Comparison of ENCODE assay signal across 2 cellular contexts in the genomic region with DNA sequence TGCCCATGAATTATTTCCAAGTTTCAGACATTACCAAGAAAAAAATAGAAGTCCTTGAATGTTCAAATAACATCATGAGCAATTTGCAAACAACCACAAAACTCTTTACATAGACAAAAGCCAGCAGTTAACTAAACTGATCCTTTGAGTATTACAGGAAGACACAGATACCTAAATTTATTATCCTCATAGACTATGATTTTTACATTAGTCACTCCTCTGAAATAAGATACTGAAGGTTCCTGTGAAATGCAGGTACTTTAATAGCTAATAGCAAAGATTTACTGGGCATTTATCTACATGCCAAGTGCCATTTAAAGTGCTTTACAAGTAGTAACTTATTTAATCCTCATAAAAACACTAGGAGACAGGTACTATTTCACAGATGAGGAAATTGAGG.
TF ChIP-seq lines count a peak whose summit lies in the region.

No MANE protein-coding gene starts in this region.

TF ChIP-seq in liver, 16 proteins besides CTCF, POLR2A, EP300 and RAD21:
- no peak for TF ChIP-seq NR2F2 (IDR thresholded peaks at IDR 0.05)
- TF ChIP-seq, protein P1, sequence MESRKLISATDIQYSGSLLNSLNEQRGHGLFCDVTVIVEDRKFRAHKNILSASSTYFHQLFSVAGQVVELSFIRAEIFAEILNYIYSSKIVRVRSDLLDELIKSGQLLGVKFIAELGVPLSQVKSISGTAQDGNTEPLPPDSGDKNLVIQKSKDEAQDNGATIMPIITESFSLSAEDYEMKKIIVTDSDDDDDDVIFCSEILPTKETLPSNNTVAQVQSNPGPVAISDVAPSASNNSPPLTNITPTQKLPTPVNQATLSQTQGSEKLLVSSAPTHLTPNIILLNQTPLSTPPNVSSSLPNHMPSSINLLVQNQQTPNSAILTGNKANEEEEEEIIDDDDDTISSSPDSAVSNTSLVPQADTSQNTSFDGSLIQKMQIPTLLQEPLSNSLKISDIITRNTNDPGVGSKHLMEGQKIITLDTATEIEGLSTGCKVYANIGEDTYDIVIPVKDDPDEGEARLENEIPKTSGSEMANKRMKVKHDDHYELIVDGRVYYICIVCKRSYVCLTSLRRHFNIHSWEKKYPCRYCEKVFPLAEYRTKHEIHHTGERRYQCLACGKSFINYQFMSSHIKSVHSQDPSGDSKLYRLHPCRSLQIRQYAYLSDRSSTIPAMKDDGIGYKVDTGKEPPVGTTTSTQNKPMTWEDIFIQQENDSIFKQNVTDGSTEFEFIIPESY (IDR thresholded peaks at IDR 0.05): no peak
- TF ChIP-seq GABPA (IDR thresholded peaks at IDR 0.05 in 1 of 2, conservative IDR thresholded peaks at IDR 0.05 in 1 of 2): no peak
- no peak for TF ChIP-seq FOXA1 (IDR thresholded peaks at IDR 0.05)
- TF ChIP-seq FOXA2 (IDR thresholded peaks at IDR 0.05): no peak
- TF ChIP-seq, protein P2, sequence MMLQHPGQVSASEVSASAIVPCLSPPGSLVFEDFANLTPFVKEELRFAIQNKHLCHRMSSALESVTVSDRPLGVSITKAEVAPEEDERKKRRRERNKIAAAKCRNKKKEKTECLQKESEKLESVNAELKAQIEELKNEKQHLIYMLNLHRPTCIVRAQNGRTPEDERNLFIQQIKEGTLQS (IDR thresholded peaks at IDR 0.05): no peak
- TF ChIP-seq, protein P3, sequence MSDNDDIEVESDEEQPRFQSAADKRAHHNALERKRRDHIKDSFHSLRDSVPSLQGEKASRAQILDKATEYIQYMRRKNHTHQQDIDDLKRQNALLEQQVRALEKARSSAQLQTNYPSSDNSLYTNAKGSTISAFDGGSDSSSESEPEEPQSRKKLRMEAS (IDR thresholded peaks at IDR 0.05): no peak
- TF ChIP-seq SP1 (IDR thresholded peaks at IDR 0.05): no peak
- TF ChIP-seq RXRA (IDR thresholded peaks at IDR 0.05): no peak
- no peak for TF ChIP-seq HNF4G (IDR thresholded peaks at IDR 0.05)

TF ChIP-seq in HepG2, 621 proteins besides CTCF, POLR2A, EP300 and RAD21:
- TF ChIP-seq, protein P4, sequence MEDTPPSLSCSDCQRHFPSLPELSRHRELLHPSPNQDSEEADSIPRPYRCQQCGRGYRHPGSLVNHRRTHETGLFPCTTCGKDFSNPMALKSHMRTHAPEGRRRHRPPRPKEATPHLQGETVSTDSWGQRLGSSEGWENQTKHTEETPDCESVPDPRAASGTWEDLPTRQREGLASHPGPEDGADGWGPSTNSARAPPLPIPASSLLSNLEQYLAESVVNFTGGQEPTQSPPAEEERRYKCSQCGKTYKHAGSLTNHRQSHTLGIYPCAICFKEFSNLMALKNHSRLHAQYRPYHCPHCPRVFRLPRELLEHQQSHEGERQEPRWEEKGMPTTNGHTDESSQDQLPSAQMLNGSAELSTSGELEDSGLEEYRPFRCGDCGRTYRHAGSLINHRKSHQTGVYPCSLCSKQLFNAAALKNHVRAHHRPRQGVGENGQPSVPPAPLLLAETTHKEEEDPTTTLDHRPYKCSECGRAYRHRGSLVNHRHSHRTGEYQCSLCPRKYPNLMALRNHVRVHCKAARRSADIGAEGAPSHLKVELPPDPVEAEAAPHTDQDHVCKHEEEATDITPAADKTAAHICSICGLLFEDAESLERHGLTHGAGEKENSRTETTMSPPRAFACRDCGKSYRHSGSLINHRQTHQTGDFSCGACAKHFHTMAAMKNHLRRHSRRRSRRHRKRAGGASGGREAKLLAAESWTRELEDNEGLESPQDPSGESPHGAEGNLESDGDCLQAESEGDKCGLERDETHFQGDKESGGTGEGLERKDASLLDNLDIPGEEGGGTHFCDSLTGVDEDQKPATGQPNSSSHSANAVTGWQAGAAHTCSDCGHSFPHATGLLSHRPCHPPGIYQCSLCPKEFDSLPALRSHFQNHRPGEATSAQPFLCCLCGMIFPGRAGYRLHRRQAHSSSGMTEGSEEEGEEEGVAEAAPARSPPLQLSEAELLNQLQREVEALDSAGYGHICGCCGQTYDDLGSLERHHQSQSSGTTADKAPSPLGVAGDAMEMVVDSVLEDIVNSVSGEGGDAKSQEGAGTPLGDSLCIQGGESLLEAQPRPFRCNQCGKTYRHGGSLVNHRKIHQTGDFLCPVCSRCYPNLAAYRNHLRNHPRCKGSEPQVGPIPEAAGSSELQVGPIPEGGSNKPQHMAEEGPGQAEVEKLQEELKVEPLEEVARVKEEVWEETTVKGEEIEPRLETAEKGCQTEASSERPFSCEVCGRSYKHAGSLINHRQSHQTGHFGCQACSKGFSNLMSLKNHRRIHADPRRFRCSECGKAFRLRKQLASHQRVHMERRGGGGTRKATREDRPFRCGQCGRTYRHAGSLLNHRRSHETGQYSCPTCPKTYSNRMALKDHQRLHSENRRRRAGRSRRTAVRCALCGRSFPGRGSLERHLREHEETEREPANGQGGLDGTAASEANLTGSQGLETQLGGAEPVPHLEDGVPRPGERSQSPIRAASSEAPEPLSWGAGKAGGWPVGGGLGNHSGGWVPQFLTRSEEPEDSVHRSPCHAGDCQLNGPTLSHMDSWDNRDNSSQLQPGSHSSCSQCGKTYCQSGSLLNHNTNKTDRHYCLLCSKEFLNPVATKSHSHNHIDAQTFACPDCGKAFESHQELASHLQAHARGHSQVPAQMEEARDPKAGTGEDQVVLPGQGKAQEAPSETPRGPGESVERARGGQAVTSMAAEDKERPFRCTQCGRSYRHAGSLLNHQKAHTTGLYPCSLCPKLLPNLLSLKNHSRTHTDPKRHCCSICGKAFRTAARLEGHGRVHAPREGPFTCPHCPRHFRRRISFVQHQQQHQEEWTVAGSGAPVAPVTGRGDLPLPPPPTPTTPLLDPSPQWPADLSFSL (CRISPR knock-in tag; IDR thresholded peaks at IDR 0.05): no peak
- TF ChIP-seq PHB2 (IDR thresholded peaks at IDR 0.05; ENCODE audit: partially characterized antibody) (no peak), ZNF546 (CRISPR knock-in tag; conservative IDR thresholded peaks at IDR 0.05) (no peak), ONECUT2 (CRISPR knock-in tag; IDR thresholded peaks at IDR 0.05) (no peak), ZNF781 (CRISPR knock-in tag; IDR thresholded peaks at IDR 0.05; ENCODE audit: borderline replicate concordance, not compliant biosample characterization) (no peak), RNF2 (conservative IDR thresholded peaks at IDR 0.05; ENCODE audit: low read depth) (no peak), GZF1 (CRISPR knock-in tag; IDR thresholded peaks at IDR 0.05) (no peak), ZFP41 (CRISPR knock-in tag; IDR thresholded peaks at IDR 0.05; ENCODE audit: borderline replicate concordance) (no peak), POLR2AphosphoS5 (IDR thresholded peaks at IDR 0.05; ENCODE audit: low read depth, low read length) (no peak), MAFK (conservative IDR thresholded peaks at IDR 0.05 in 1 of 2, IDR thresholded peaks at IDR 0.05 in 1 of 2; ENCODE audit: low read length in 2 of 2) (no peak), HHEX (CRISPR knock-in tag; IDR thresholded peaks at IDR 0.05) (no peak), ZNF766 (CRISPR knock-in tag; IDR thresholded peaks at IDR 0.05; ENCODE audit: borderline replicate concordance) (no peak), SNAI1 (CRISPR knock-in tag; IDR thresholded peaks at IDR 0.05; ENCODE audit: borderline replicate concordance) (no peak), HDAC2 (CRISPR knock-in tag; IDR thresholded peaks at IDR 0.05) (no peak), ZNF598 (CRISPR knock-in tag; IDR thresholded peaks at IDR 0.05; ENCODE audit: borderline replicate concordance) (no peak)
- TF ChIP-seq, protein P5, sequence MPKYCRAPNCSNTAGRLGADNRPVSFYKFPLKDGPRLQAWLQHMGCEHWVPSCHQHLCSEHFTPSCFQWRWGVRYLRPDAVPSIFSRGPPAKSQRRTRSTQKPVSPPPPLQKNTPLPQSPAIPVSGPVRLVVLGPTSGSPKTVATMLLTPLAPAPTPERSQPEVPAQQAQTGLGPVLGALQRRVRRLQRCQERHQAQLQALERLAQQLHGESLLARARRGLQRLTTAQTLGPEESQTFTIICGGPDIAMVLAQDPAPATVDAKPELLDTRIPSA (CRISPR knock-in tag; IDR thresholded peaks at IDR 0.05; ENCODE audit: borderline replicate concordance): no peak
TF ChIP-seq in HepG2: peak in this region for 0.
